8 cellular contexts compared by ENCODE assay signal in genomic region chr2:183035954-183036669, GRCh38. TPM values are rescaled to one million over a fixed set of nuclear protein-coding genes. Genes with fewer than 3 reads are reported as not detected.
DNase-seq lines count a peak whose midpoint lies in the region; ATAC-seq and TF ChIP-seq lines count a peak whose summit lies in the region.

No MANE protein-coding gene starts in this region.

- TF ChIP-seq EP300 in suprapubic skin (IDR thresholded peaks at IDR 0.05) = no peak

- TF ChIP-seq CTCF in fibroblast of the aortic adventitia (IDR thresholded peaks at IDR 0.05; ENCODE audit: insufficient read depth, low read length) = no peak
- TF ChIP-seq CTCF in suprapubic skin (IDR thresholded peaks at IDR 0.05) = no peak

- peak overlapping the region; percentile 74 for H3K4me3 ChIP-seq in NT2/D1 (ENCODE audit: insufficient read length, low read depth)
- peak overlapping the region; percentile 83 for H3K4me3 ChIP-seq in fibroblast of the aortic adventitia (ENCODE audit: low read depth, low read length)
- peak overlapping the region; percentile 88 for H3K4me3 ChIP-seq in suprapubic skin

- peaks cover 3% of the 10 kb centered on the region for H3K36me3 ChIP-seq in NT2/D1 (ENCODE audit: insufficient read depth, insufficient read length, low read length)
- H3K36me3 ChIP-seq in suprapubic skin = no peaks in the 10 kb centered on the region

- H3K9ac ChIP-seq in NT2/D1 (ENCODE audit: insufficient read length, low read depth) = peak overlapping the region; percentile 86

- peak; percentile 54 for DNase-seq in SKM-1 treated with dmso at 0.1 percent for 144 hours (lab: John Stamatoyannopoulos, UW; ENCODE audit: unreplicated experiment)
- DNase-seq in SKM-1 (lab: John Stamatoyannopoulos, UW; ENCODE audit: unreplicated experiment) = no peak
- no peak for DNase-seq in NT2/D1 (ENCODE audit: low read depth, low spot score)
- no peak for DNase-seq in fibroblast of the aortic adventitia (ENCODE audit: low read depth)
- DNase-seq in suprapubic skin (ENCODE audit: low spot score in 2 of 2) = no peak
- DNase-seq in hippocampal formation (lab: John Stamatoyannopoulos, UW) = no peak

- H3K9me3 ChIP-seq in NT2/D1 (ENCODE audit: insufficient read depth, low read length) (no peaks in the 10 kb centered on the region), suprapubic skin (no peaks in the 10 kb centered on the region)

- H3K27me3 ChIP-seq in NT2/D1 (ENCODE audit: insufficient read depth, insufficient read length) = peaks cover 17% of the 10 kb centered on the region
- H3K27me3 ChIP-seq in suprapubic skin = no peaks in the 10 kb centered on the region

- TF ChIP-seq POLR2A in suprapubic skin (IDR thresholded peaks at IDR 0.05) = no peak

- ATAC-seq in HG02678 (IDR thresholded peaks at IDR 0.05; ENCODE audit: unreplicated experiment) = peak; percentile 59
- no peak for ATAC-seq in esophagus mucosa

- H3K27ac ChIP-seq in suprapubic skin = peak overlapping the region; percentile 98

- H3K4me1 ChIP-seq in NT2/D1 (ENCODE audit: insufficient read depth, insufficient read length) (no peaks in the 10 kb centered on the region), suprapubic skin (peaks cover 66% of the 10 kb centered on the region)

- WGBS in suprapubic skin = 26% methylated on average over 2 of the region's 2 CpGs

RNA-seq across cellular contexts. Expression of gene NCKAP1, which starts 2.1 kb away (rescaled TPM):
- total RNA-seq in fibroblast of the aortic adventitia (ENCODE audit: low replicate concordance) = 76.4 and 167 TPM in 2 replicates
- total RNA-seq in suprapubic skin = 100 to 1,000 TPM in 3 of 4 donors, 10 to 100 TPM in 1; 94.5 to 146 (median 116) TPM
- total RNA-seq in esophagus mucosa = 121 TPM

RNA-seq across cellular contexts. Expression of gene DUSP19, which starts 42.4 kb away (rescaled TPM):
- total RNA-seq in fibroblast of the aortic adventitia (ENCODE audit: low replicate concordance) (1.6 and 4.8 TPM in 2 replicates), suprapubic skin (1 to 10 TPM; 1.3 to 3.8 (median 2.0) TPM), esophagus mucosa (1.2 TPM)
